8 cellular contexts compared by ENCODE assay signal in genomic region chr1:39653546-39654031, GRCh38. TPM values are rescaled to one million over a fixed set of nuclear protein-coding genes. Genes with fewer than 3 reads are reported as not detected.
A peak's percentile ranks its signal among the peaks of the same experiment; 100 is the strongest.
DNase-seq lines count a peak whose midpoint lies in the region; TF ChIP-seq lines count a peak whose summit lies in the region.

No MANE protein-coding gene starts in this region.

- TF ChIP-seq POLR2A in tibial nerve (IDR thresholded peaks at IDR 0.05) = no peak

- TF ChIP-seq CTCF in tibial nerve (IDR thresholded peaks at IDR 0.05) = peak; percentile 87 to 92 (median 88)

- peaks cover 0 to 23% (median 3%) of the 10 kb centered on the region in 4 donors for H3K4me1 ChIP-seq in tibial nerve

- DNase-seq in Daoy (ENCODE audit: low read depth) = peak; percentile 76
- DNase-seq in LoVo (ENCODE audit: low spot score) = peak; percentile 70
- peak; percentile 72 for DNase-seq in SK-N-DZ (ENCODE audit: low spot score)
- DNase-seq in activated naive CD4-positive, alpha-beta T cell treated with Interleukin-2 at 50 U/mL for 16 hours = peak; percentile 77
- peak; percentile 81 for DNase-seq in glomerular visceral epithelial cell (ENCODE audit: extremely low spot score)
- peak; percentile 82 for DNase-seq in pons (ENCODE audit: low spot score)
- DNase-seq in tibial nerve (ENCODE audit: low spot score in 2 of 2) = peak; percentile 73 to 83
- no peak for DNase-seq in OCI-M2 (lab: John Stamatoyannopoulos, UW; ENCODE audit: unreplicated experiment)

- H3K9me3 ChIP-seq in tibial nerve = no peaks in the 10 kb centered on the region

- peak overlapping the region in 1 of 4 donors; percentile 63 for H3K27ac ChIP-seq in tibial nerve

- H3K27me3 ChIP-seq in tibial nerve = no peaks in the 10 kb centered on the region

- H3K36me3 ChIP-seq in tibial nerve = no peaks in the 10 kb centered on the region

- peak in 1 of 2 donors; percentile 44 for TF ChIP-seq EP300 in tibial nerve (IDR thresholded peaks at IDR 0.05)

- H3K4me3 ChIP-seq in tibial nerve = no peak overlapping the region

- WGBS in tibial nerve, 2 donors = 5 to 7% methylated on average over 8 of the region's 8 CpGs

RNA-seq across cellular contexts. Expression of gene HEYL, which starts 14.1 kb away (rescaled TPM):
- total RNA-seq in Daoy (2014; rRNA removed; shearing (Covaris generic)) = not detected in 2 replicates
- 0.80 and 0.92 TPM in 2 replicates for polyA plus RNA-seq in SK-N-DZ (2014; cell fraction: cytosol; rRNA removed)
- 0.82 and 0.85 TPM in 2 replicates for polyA plus RNA-seq in SK-N-DZ (2014; cell fraction: nucleus; rRNA removed)
- total RNA-seq in tibial nerve = 10 to 100 TPM; 11.4 to 19.2 (median 14.3) TPM

RNA-seq across cellular contexts. Expression of gene NT5C1A, which starts 18.3 kb away (rescaled TPM):
- total RNA-seq in Daoy (2014; rRNA removed; shearing (Covaris generic)) = not detected in 2 replicates
- 0.22 and 0.23 TPM in 2 replicates for polyA plus RNA-seq in SK-N-DZ (2014; cell fraction: cytosol; rRNA removed)
- not detected in 2 replicates for polyA plus RNA-seq in SK-N-DZ (2014; cell fraction: nucleus; rRNA removed)
- 1 to 10 TPM in 1 of 4 donors, not detected in 3; 2.2 TPM for total RNA-seq in tibial nerve

RNA-seq across cellular contexts. Expression of gene HPCAL4, which starts 37.6 kb away (rescaled TPM):
- total RNA-seq in Daoy (2014; rRNA removed; shearing (Covaris generic)) = 0.03 and 0.29 TPM in 2 replicates
- 0.14 and 0.59 TPM in 2 replicates for polyA plus RNA-seq in SK-N-DZ (2014; cell fraction: cytosol; rRNA removed)
- 0.05 and 0.17 TPM in 2 replicates for polyA plus RNA-seq in SK-N-DZ (2014; cell fraction: nucleus; rRNA removed)
- not detected for total RNA-seq in tibial nerve

Comparison
In these comparisons a context has a peak if more than half of its experiments do, and no peak if none do; other contexts are left out.
1. RNA of gene HEYL, which starts 14.1 kb away (total RNA-seq): 11.4 to 19.2 TPM in tibial nerve; not detected in Daoy; every median in the first group is over 10 times any median in the second.